ENCODE assay signal across 25 cellular contexts in genomic region chr16:74995986-74996385, GRCh38.
"Had no signal": no experiment of that assay in that cellular context is flagged by ENCODE, and none has a peak within 500 bp of the region (broad histone marks: within the 10 kb centered on the region; RNA-seq: fewer than 3 reads in every experiment).

No MANE protein-coding gene starts in this region.

- FAIRE-seq: endometrium, islet of Langerhans, keratinocyte had no signal

- H3K9me3 ChIP-seq: colonic mucosa, esophagus squamous epithelium, gastrocnemius medialis, heart right ventricle, left lung, lower lobe of right lung, mucosa of descending colon had no signal

- ATAC-seq: effector memory CD8-positive, alpha-beta T cell; esophagus mucosa; gastrocnemius medialis; heart right ventricle; left cardiac atrium; left lung; left ventricle myocardium superior; lower lobe of right lung; mucosa of descending colon had no signal

- H3K36me3 ChIP-seq: colonic mucosa, esophagus squamous epithelium, gastrocnemius medialis, heart right ventricle, left lung, lower lobe of right lung had no signal

- H3K27me3 ChIP-seq: colonic mucosa, esophagus squamous epithelium, gastrocnemius medialis, heart right ventricle had no signal

- H3K27ac ChIP-seq: colonic mucosa, epithelial cell of prostate, gastrocnemius medialis, heart right ventricle, left lung, lower lobe of right lung had no signal

- H3K4me3 ChIP-seq: colonic mucosa, esophagus squamous epithelium, gastrocnemius medialis, heart right ventricle, left lung, lower lobe of right lung, mucosa of descending colon had no signal

- H3K36me3 Mint-ChIP-seq: mesothelial cell of epicardium had no signal

- H3K9me3 Mint-ChIP-seq: dendritic cell treated with granulocyte-macrophage colony-stimulating factor and Interleukin-4, amounts not matched to agents 40 ng/mL and 50 ng/mL, for 4 days; effector memory CD8-positive, alpha-beta T cell; endodermal cell; mesothelial cell of epicardium had no signal

- H3K4me3 Mint-ChIP-seq: dendritic cell treated with granulocyte-macrophage colony-stimulating factor and Interleukin-4, amounts not matched to agents 40 ng/mL and 50 ng/mL, for 4 days; effector memory CD8-positive, alpha-beta T cell; endodermal cell; mesothelial cell of epicardium had no signal

- H3K27ac Mint-ChIP-seq: dendritic cell treated with granulocyte-macrophage colony-stimulating factor and Interleukin-4, amounts not matched to agents 40 ng/mL and 50 ng/mL, for 4 days; effector memory CD8-positive, alpha-beta T cell; endodermal cell; mesothelial cell of epicardium had no signal

- DNase-seq: colonic mucosa; cortex of kidney; effector CD8-positive, alpha-beta T cell; effector memory CD8-positive, alpha-beta T cell; erythroblast; esophagus squamous epithelium; foreskin melanocyte; gastrocnemius medialis; head of caudate nucleus; heart right ventricle; hippocampal formation; left cardiac atrium; left lung; left ventricle myocardium superior; lower lobe of right lung; mesenchymal stem cell; mucosa of descending colon had no signal
